1 cellular context compared by ENCODE assay signal in genomic region chr5:44951371-44951770, GRCh38.
TF ChIP-seq lines count a peak whose summit lies in the region.

No MANE protein-coding gene starts in this region.

TF ChIP-seq in H1, 55 proteins besides CTCF, POLR2A, EP300 and RAD21 (continued from another document):
- TF ChIP-seq ATF2 (IDR thresholded peaks at IDR 0.05; ENCODE audit: low read length), result no peak
TF ChIP-seq in H1: peak in this region for 0.
